11 cellular contexts compared by ENCODE assay signal in the genomic region with DNA sequence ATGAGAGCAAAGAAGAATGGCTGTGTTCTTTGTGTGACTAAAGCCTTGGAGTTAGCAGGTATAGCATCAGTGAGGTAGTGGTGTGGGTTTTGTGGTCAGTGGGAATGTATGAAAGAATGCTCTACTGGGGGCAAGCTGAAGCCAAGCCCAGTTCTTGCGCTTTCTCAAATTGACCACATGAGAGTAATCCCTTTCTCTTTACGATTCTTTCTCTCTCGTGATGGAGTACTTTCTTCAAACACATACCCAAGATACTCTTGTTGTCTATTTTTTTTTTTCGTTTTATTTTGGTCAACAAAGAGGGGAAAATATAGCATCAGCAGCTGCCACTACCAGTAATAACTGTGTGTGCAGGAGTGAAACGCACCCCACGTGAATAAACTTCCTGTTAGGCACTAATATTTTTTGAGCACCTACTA. TPM values are rescaled to one million over a fixed set of nuclear protein-coding genes. Genes with fewer than 3 reads are reported as not detected.
DNase-seq lines count a peak whose midpoint lies in the region; ATAC-seq and TF ChIP-seq lines count a peak whose summit lies in the region.
"Had no signal": no experiment of that assay in that cellular context is flagged by ENCODE, and none has a peak within 500 bp of the region (broad histone marks: within the 10 kb centered on the region; RNA-seq: fewer than 3 reads in every experiment).

No MANE protein-coding gene starts in this region.

- no peak overlapping the region for H3K4me3 Mint-ChIP-seq in T-cell
- H3K4me3 Mint-ChIP-seq: naive thymus-derived CD8-positive, alpha-beta T cell had no signal

- CTCF ChIA-PET in T-cell (lab: Charles Lee): no interaction called here

- no peak overlapping the region for H3K4me3 ChIP-seq in fibroblast of the aortic adventitia (ENCODE audit: low read depth, low read length)

- DNase-seq in fibroblast of the aortic adventitia (ENCODE audit: low read depth): peak; percentile 30
- no peak for DNase-seq in inferior parietal cortex (ENCODE audit: extremely low spot score)
- DNase-seq in T-cell: no peak
- no peak for DNase-seq in activated CD4-positive, alpha-beta T cell treated with anti-CD3 and anti-CD28 coated beads, Interleukin-2, amount 50 U/mL, for 4 hours
- no peak for DNase-seq in activated CD8-positive, alpha-beta memory T cell treated with anti-CD3 and anti-CD28 coated beads, Interleukin-2, amount 50 U/mL, for 4 hours
- DNase-seq: activated T-cell treated with anti-CD3 and anti-CD28 coated beads, Interleukin-2, amount 50 U/mL, for 48 hours; DMS153; naive thymus-derived CD8-positive, alpha-beta T cell had no signal

- TF ChIP-seq CTCF in fibroblast of the aortic adventitia (IDR thresholded peaks at IDR 0.05; ENCODE audit: insufficient read depth, low read length): no peak

- H3K27me3 Mint-ChIP-seq in T-cell: peaks cover 8 to 13% of the 10 kb centered on the region in 2 donors

- ATAC-seq in GM18505 (IDR thresholded peaks at IDR 0.05; ENCODE audit: unreplicated experiment) (peak; percentile 47), GM21576 (IDR thresholded peaks at IDR 0.05; ENCODE audit: unreplicated experiment) (peak; percentile 70), HG03460 (IDR thresholded peaks at IDR 0.05; ENCODE audit: unreplicated experiment) (peak; percentile 64), T-cell (replicated peaks in 1 of 4) (no peak)
- ATAC-seq: naive thymus-derived CD8-positive, alpha-beta T cell had no signal

- TF ChIP-seq POLR2A in GM18505 (IDR thresholded peaks at IDR 0.05; ENCODE audit: borderline replicate concordance, extremely low read depth, insufficient read depth, insufficient read length): no peak

- H3K9me3 Mint-ChIP-seq in T-cell: peaks cover 4 to 5% (median 5%) of the 10 kb centered on the region in 3 donors

- POLR2A ChIA-PET in T-cell (lab: Charles Lee): no interaction called here

- peaks cover 0 to 3% (median 0%) of the 10 kb centered on the region in 3 donors for H3K4me1 Mint-ChIP-seq in T-cell

- no peak overlapping the region for H3K27ac Mint-ChIP-seq in T-cell

- no peaks in the 10 kb centered on the region for H3K36me3 Mint-ChIP-seq in T-cell

RNA-seq across cellular contexts. Expression of a gene that starts 8.4 kb away (rescaled TPM):
- total RNA-seq in fibroblast of the aortic adventitia (ENCODE audit: low replicate concordance) (5.2 and 7.2 TPM in 2 replicates), T-cell (1 to 10 TPM; 1.4 to 2.0 (median 1.8) TPM)

RNA-seq across cellular contexts. Expression of a gene that starts 48.0 kb away (rescaled TPM):
- total RNA-seq in fibroblast of the aortic adventitia (ENCODE audit: low replicate concordance) (6.1 and 25.8 TPM in 2 replicates), T-cell (10 to 100 TPM; 17.6 to 21.5 (median 20.1) TPM)

Comparison
In these comparisons a context has a peak if more than half of its experiments do, and no peak if none do; other contexts are left out.
1. ATAC-seq: peak in GM18505 (single experiment), GM21576 (single experiment) and HG03460 (single experiment); none in T-cell (0 of 4).